Comparison of ENCODE assay signal across 8 cellular contexts in the genomic region with DNA sequence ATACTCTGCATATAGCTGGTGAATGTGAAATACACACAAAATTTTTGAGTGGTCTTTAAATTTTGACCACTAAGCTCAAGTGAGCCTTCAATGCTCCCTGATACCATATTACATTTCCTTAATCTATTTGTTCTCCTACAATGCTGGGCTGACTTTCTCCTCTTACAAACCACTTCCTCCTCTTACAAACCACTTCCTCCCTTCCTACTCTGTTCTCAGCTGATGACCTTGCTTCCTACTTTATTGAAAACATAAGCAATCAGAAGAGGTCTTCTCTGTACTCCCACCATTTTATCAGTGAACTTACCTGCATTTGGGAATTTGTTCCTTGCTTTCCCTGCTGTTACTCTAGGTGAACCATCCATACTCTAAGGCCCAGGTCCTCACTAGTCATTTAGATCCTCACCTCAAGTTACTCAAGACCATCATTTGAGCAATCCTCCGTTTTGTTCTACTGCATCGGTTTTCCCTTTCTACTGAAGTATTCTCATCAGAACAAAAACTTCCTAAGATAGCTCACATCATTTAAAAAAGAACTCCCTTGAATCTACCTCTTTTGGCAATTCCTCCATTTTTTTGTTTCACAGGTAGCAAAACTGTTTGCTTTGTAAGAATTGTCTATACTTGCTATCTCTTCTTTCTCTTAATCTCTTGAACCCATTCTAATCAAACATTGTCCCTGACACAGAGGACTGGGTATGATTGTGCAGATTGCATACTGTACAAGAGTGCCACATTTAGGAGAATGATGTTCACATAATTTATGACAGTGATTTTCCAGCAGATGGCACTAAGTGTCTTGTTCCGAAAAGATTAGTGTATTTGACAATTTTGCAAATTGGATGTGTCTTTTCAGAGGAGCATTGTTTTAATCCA.
DNase-seq lines count a peak whose midpoint lies in the region; ATAC-seq and TF ChIP-seq lines count a peak whose summit lies in the region.

No MANE protein-coding gene starts in this region.

- POLR2A ChIA-PET in activated B cell treated with CpG ODN at 0.5 μM for 24 hours (lab: Charles Lee), result interaction anchor here (0.8 kb wide), 1 partner anchor 97 kb away, joined by 3 read pairs; a partner anchor contains a TSS

- peak overlapping the region; percentile 42 for H3K4me3 Mint-ChIP-seq in activated B cell treated with CpG ODN at 0.5 μM for 24 hours
- H3K4me3 Mint-ChIP-seq in stimulated activated naive B cell treated with anti-CD40 and anti-IgM and Interleukin-4, amounts not matched to agents 10 μg/mL and 1 μg/mL and 100 μg/mL, for 72 hours, result peak overlapping the region in 1 of 2 donors; percentile 27

- peak; percentile 43; the same call in 1 of the 2 replicates for TF ChIP-seq CTCF in GM12875 (IDR thresholded peaks at IDR 0.05; ENCODE audit: borderline replicate concordance, insufficient read depth, low read depth, low read length)
- no peak for TF ChIP-seq CTCF in activated B cell treated with CpG ODN at 0.5 μM for 24 hours (IDR thresholded peaks at IDR 0.05)

- ATAC-seq in activated B cell treated with CpG ODN at 0.5 μM for 24 hours (ENCODE audit: low read depth), result peak; percentile 57
- peak; percentile 66 to 71 for ATAC-seq in stimulated activated naive B cell treated with anti-CD40 and anti-IgM and Interleukin-4, amounts not matched to agents 10 μg/mL and 1 μg/mL and 100 μg/mL, for 72 hours (replicated peaks)
- no peak for ATAC-seq in GM19035 (IDR thresholded peaks at IDR 0.05; ENCODE audit: unreplicated experiment)

- H3K4me3 ChIP-seq in GM12875 (ENCODE audit: low read depth, low read length), result no peak overlapping the region

- peaks cover 3% of the 10 kb centered on the region for H3K36me3 Mint-ChIP-seq in activated B cell treated with CpG ODN at 0.5 μM for 24 hours (ENCODE audit: low read depth)
- peaks cover 12 to 15% of the 10 kb centered on the region in 2 donors for H3K36me3 Mint-ChIP-seq in stimulated activated naive B cell treated with anti-CD40 and anti-IgM and Interleukin-4, amounts not matched to agents 10 μg/mL and 1 μg/mL and 100 μg/mL, for 72 hours

- peaks cover 5% of the 10 kb centered on the region for H3K9me3 Mint-ChIP-seq in activated B cell treated with CpG ODN at 0.5 μM for 24 hours
- peaks cover 4 to 8% of the 10 kb centered on the region in 2 donors for H3K9me3 Mint-ChIP-seq in stimulated activated naive B cell treated with anti-CD40 and anti-IgM and Interleukin-4, amounts not matched to agents 10 μg/mL and 1 μg/mL and 100 μg/mL, for 72 hours

- H3K27me3 Mint-ChIP-seq in activated B cell treated with CpG ODN at 0.5 μM for 24 hours, result no peaks in the 10 kb centered on the region
- no peaks in the 10 kb centered on the region for H3K27me3 Mint-ChIP-seq in stimulated activated naive B cell treated with anti-CD40 and anti-IgM and Interleukin-4, amounts not matched to agents 10 μg/mL and 1 μg/mL and 100 μg/mL, for 72 hours

- CTCF ChIA-PET in activated B cell treated with CpG ODN at 0.5 μM for 24 hours (lab: Charles Lee), result interaction anchor here (0.6 to 4.1 kb wide), 6 partner anchors 22 to 405 kb away, joined by 3 to 42 read pairs (median 4); no protein-coding TSS in a partner anchor

- intact Hi-C loops in activated B cell treated with CpG ODN at 0.5 μM for 24 hours (cut with micrococcal nuclease), result loop anchor here (1.0 to 10.0 kb wide), 5 partner anchors 68 to 571 kb away; no protein-coding TSS in a partner anchor

- H3K27ac Mint-ChIP-seq in activated B cell treated with CpG ODN at 0.5 μM for 24 hours, result peak overlapping the region; percentile 62
- H3K27ac Mint-ChIP-seq in stimulated activated naive B cell treated with anti-CD40 and anti-IgM and Interleukin-4, amounts not matched to agents 10 μg/mL and 1 μg/mL and 100 μg/mL, for 72 hours, result no peak overlapping the region

- DNase-seq in AG20443 (ENCODE audit: low spot score) (peak; percentile 24), MV-4-11 (lab: John Stamatoyannopoulos, UW) (peak; percentile 87), activated B cell treated with CpG ODN at 0.5 μM for 24 hours (no peak), globus pallidus (ENCODE audit: low spot score) (peak; percentile 35), NCI-H774 (lab: John Stamatoyannopoulos, UW) (no peak)
- DNase-seq in stimulated activated naive B cell treated with anti-CD40 and anti-IgM and Interleukin-4, amounts not matched to agents 10 μg/mL and 1 μg/mL and 100 μg/mL, for 72 hours, result no peak

- peaks cover 17% of the 10 kb centered on the region for H3K4me1 Mint-ChIP-seq in activated B cell treated with CpG ODN at 0.5 μM for 24 hours
- peaks cover 12 to 25% of the 10 kb centered on the region in 2 donors for H3K4me1 Mint-ChIP-seq in stimulated activated naive B cell treated with anti-CD40 and anti-IgM and Interleukin-4, amounts not matched to agents 10 μg/mL and 1 μg/mL and 100 μg/mL, for 72 hours

Comparison
In these comparisons a context has a peak if more than half of its experiments do, and no peak if none do; other contexts are left out.
1. DNase-seq: peak in AG20443 (single experiment), MV-4-11 (single experiment) and globus pallidus (single experiment); none in activated B cell treated with CpG ODN at 0.5 μM for 24 hours (single experiment), stimulated activated naive B cell treated with anti-CD40 and anti-IgM and Interleukin-4, amounts not matched to agents 10 μg/mL and 1 μg/mL and 100 μg/mL, for 72 hours (single experiment) and NCI-H774 (single experiment).